Comparison of ENCODE assay signal across 30 cellular contexts in genomic region chr9:130930132-130930803, GRCh38. TPM values are rescaled to one million over a fixed set of nuclear protein-coding genes. Genes with fewer than 3 reads are reported as not detected.
"Had no signal": no experiment of that assay in that cellular context is flagged by ENCODE, and none has a peak within 500 bp of the region (broad histone marks: within the 10 kb centered on the region; RNA-seq: fewer than 3 reads in every experiment).

No MANE protein-coding gene starts in this region.

- H3K4me1 Mint-ChIP-seq: activated naive CD8-positive, alpha-beta T cell treated with anti-CD3 and anti-CD28 coated beads, Interleukin-2, amount 10 ng/mL, durations not matched to agents 7 days and 5 days had no signal

- H3K4me3 ChIP-seq: adrenal gland, breast epithelium, MG63, SJCRH30 had no signal

- H3K9me3 ChIP-seq: adrenal gland, breast epithelium, MG63, SJCRH30, SK-N-SH had no signal

- H3K4me3 Mint-ChIP-seq: activated CD8-positive, alpha-beta T cell treated with anti-CD3 and anti-CD28 coated beads for 36 hours; activated naive CD8-positive, alpha-beta T cell treated with anti-CD3 and anti-CD28 coated beads, Interleukin-2, amount 10 ng/mL, durations not matched to agents 7 days and 5 days; activated T-cell treated with anti-CD3 and anti-CD28 coated beads, Interleukin-2, amount 50 U/mL, for 72 hours had no signal

- DNase-seq: activated CD4-positive, alpha-beta T cell treated with anti-CD3 and anti-CD28 coated beads for 4 hours; activated CD8-positive, alpha-beta memory T cell treated with anti-CD3 and anti-CD28 coated beads, Interleukin-2, amount 50 U/mL, for 4 hours; activated CD8-positive, alpha-beta T cell treated with anti-CD3 and anti-CD28 coated beads for 36 hours; activated naive CD4-positive, alpha-beta T cell treated with anti-CD3 and anti-CD28 coated beads, Interleukin-2, amount 50 U/mL, for 16 hours; activated naive CD8-positive, alpha-beta T cell treated with anti-CD3 and anti-CD28 coated beads, Interleukin-2, amount 10 ng/mL, durations not matched to agents 7 days and 5 days; activated T-cell treated with anti-CD3 and anti-CD28 coated beads, Interleukin-2, amount 50 U/mL, for 72 hours; adrenal gland; central memory CD4-positive, alpha-beta T cell; MG63; MV-4-11; NCI-H1105; NCI-H1436; NCI-H1694 treated with DMSO at 0.1 percent for 48 hours; NCI-H2029 treated with DMSO at 0.1 percent for 48 hours; NCI-H345; NCI-H510A; NCI-H526 treated with DMSO at 0.1 percent for 48 hours; NCI-H82; OCI-M1; Right ventricle myocardium superior; RPMI8226; SJCRH30; SK-N-SH; T-helper 1 cell; WERI-Rb-1 had no signal

- H3K4me2 ChIP-seq: SK-N-SH had no signal

- H3K36me3 ChIP-seq: adrenal gland, breast epithelium, MG63, SJCRH30, WERI-Rb-1 had no signal

- H3K9me3 Mint-ChIP-seq: activated CD8-positive, alpha-beta T cell treated with anti-CD3 and anti-CD28 coated beads for 36 hours; activated naive CD8-positive, alpha-beta T cell treated with anti-CD3 and anti-CD28 coated beads, Interleukin-2, amount 10 ng/mL, durations not matched to agents 7 days and 5 days; activated T-cell treated with anti-CD3 and anti-CD28 coated beads, Interleukin-2, amount 50 U/mL, for 72 hours had no signal

- H3K36me3 Mint-ChIP-seq: activated naive CD8-positive, alpha-beta T cell treated with anti-CD3 and anti-CD28 coated beads, Interleukin-2, amount 10 ng/mL, durations not matched to agents 7 days and 5 days had no signal

- H3K27ac ChIP-seq: adrenal gland, breast epithelium, SJCRH30, WERI-Rb-1 had no signal

- H3K27ac Mint-ChIP-seq: activated CD8-positive, alpha-beta T cell treated with anti-CD3 and anti-CD28 coated beads for 36 hours; activated naive CD8-positive, alpha-beta T cell treated with anti-CD3 and anti-CD28 coated beads, Interleukin-2, amount 10 ng/mL, durations not matched to agents 7 days and 5 days; activated T-cell treated with anti-CD3 and anti-CD28 coated beads, Interleukin-2, amount 50 U/mL, for 72 hours had no signal

- ATAC-seq: activated CD4-positive, CD25-positive, alpha-beta regulatory T cell treated with anti-CD3 and anti-CD28 coated beads, Interleukin-2, amount 50 U/mL, for 24 hours; activated CD8-positive, alpha-beta T cell treated with anti-CD3 and anti-CD28 coated beads for 36 hours; activated T-cell treated with anti-CD3 and anti-CD28 coated beads, Interleukin-2, amount 50 U/mL, for 72 hours; Panc1 had no signal

- H3K27me3 ChIP-seq: adrenal gland, MG63 had no signal

- H3K9ac ChIP-seq: SK-N-SH had no signal

RNA-seq across cellular contexts. Expression of gene FIBCD1, which starts 8.8 kb away (rescaled TPM):
- total RNA-seq: activated CD8-positive, alpha-beta T cell treated with anti-CD3 and anti-CD28 coated beads for 36 hours; activated naive CD8-positive, alpha-beta T cell treated with anti-CD3 and anti-CD28 coated beads, Interleukin-2, amount 10 ng/mL, durations not matched to agents 7 days and 5 days; activated T-cell treated with anti-CD3 and anti-CD28 coated beads, Interleukin-2, amount 50 U/mL, for 72 hours; T-helper 2 cell treated with Interferon-gamma antibody and Interleukin-4, amounts not matched to agents 100 ng/mL and 5 ng/mL, for 36 hours had no signal

RNA-seq across cellular contexts. Expression of gene QRFP, which starts 33.7 kb away (rescaled TPM):
- total RNA-seq: activated CD8-positive, alpha-beta T cell treated with anti-CD3 and anti-CD28 coated beads for 36 hours; activated naive CD8-positive, alpha-beta T cell treated with anti-CD3 and anti-CD28 coated beads, Interleukin-2, amount 10 ng/mL, durations not matched to agents 7 days and 5 days; activated T-cell treated with anti-CD3 and anti-CD28 coated beads, Interleukin-2, amount 50 U/mL, for 72 hours; adrenal gland; breast epithelium; chondrocyte; Right ventricle myocardium superior; SJCRH30; T-helper 2 cell treated with Interferon-gamma antibody and Interleukin-4, amounts not matched to agents 100 ng/mL and 5 ng/mL, for 36 hours had no signal
- polyA plus RNA-seq: adrenal gland, SK-N-SH had no signal
